Comparison of ENCODE assay signal across 26 cellular contexts in genomic region chr3:172402892-172403643, GRCh38. TPM values are rescaled to one million over a fixed set of nuclear protein-coding genes. Genes with fewer than 3 reads are reported as not detected.
DNase-seq lines count a peak whose midpoint lies in the region; ATAC-seq, FAIRE-seq and TF ChIP-seq lines count a peak whose summit lies in the region.
"Had no signal": no experiment of that assay in that cellular context is flagged by ENCODE, and none has a peak within 500 bp of the region (broad histone marks: within the 10 kb centered on the region; RNA-seq: fewer than 3 reads in every experiment).

No MANE protein-coding gene starts in this region.

- H3K79me2 ChIP-seq in K562 (ENCODE audit: control insufficient read depth, insufficient read depth, low read length): no peaks in the 10 kb centered on the region

- CTCF ChIA-PET in K562 (lab: Yijun Ruan, JAX; ENCODE audit: low intra/inter-chr PET ratio): no interaction called here
- CTCF ChIA-PET in activated CD4-positive, alpha-beta memory T cell treated with anti-CD3 and anti-CD28 coated beads for 36 hours (lab: Charles Lee): no interaction called here

- H3K9me3 ChIP-seq in K562 (replicated peaks; ENCODE audit: control insufficient read depth, insufficient read depth, low read depth, low read length): no peaks in the 10 kb centered on the region
- H3K9me3 ChIP-seq: BE2C, BLaER1 had no signal

- intact Hi-C loops in natural killer cell (cut with micrococcal nuclease): no loop called here
- intact Hi-C loops in K562 (cut with micrococcal nuclease): no loop called here
- intact Hi-C loops in activated CD4-positive, alpha-beta memory T cell treated with anti-CD3 and anti-CD28 coated beads for 36 hours (cut with micrococcal nuclease): no loop called here

- H3K4me1 ChIP-seq in K562 (replicated peaks in 1 of 2; ENCODE audit: control insufficient read depth in 2 of 2, insufficient read depth in 2 of 2, low read length in 2 of 2): no peaks in the 10 kb centered on the region
- H3K4me1 ChIP-seq: BE2C, BLaER1 had no signal

- H3K36me3 ChIP-seq in K562 (ENCODE audit: control insufficient read depth, insufficient read depth, low read length): no peaks in the 10 kb centered on the region
- H3K36me3 ChIP-seq: BE2C had no signal

- TF ChIP-seq EP300 in K562 (IDR thresholded peaks at IDR 0.05; ENCODE audit: low read length): no peak

- no peak overlapping the region for H2AFZ ChIP-seq in K562 (ENCODE audit: low read depth, low read length)

- H3K9me1 ChIP-seq in K562 (ENCODE audit: control insufficient read depth, insufficient read depth, low read length): no peaks in the 10 kb centered on the region

- FAIRE-seq in K562 (lab: Jason Lieb, UNC): no peak
- FAIRE-seq: A204.1, D721Med, G401.6, GM12891, GM19239 had no signal

- BruUV-seq in K562 (replicated peaks; lab: Mats Ljungman, UMichigan): TSS peak; percentile 5

- no peak for TF ChIP-seq CTCF in natural killer cell (IDR thresholded peaks at IDR 0.05)
- TF ChIP-seq CTCF in HFFc6 (IDR thresholded peaks at IDR 0.05): no peak
- TF ChIP-seq CTCF in K562 (IDR thresholded peaks at IDR 0.05 in 2 of 3, conservative IDR thresholded peaks at IDR 0.05 in 1 of 3; ENCODE audit: insufficient read depth in 2 of 3, low read depth in 1 of 3, low read length in 3 of 3): no peak

- H3K9ac ChIP-seq in K562 (ENCODE audit: insufficient read depth in 1 of 2, low read depth in 2 of 2, low read length in 2 of 2): no peak overlapping the region
- H3K9ac ChIP-seq: BLaER1 had no signal

- H3K27me3 ChIP-seq in K562 (ENCODE audit: control insufficient read depth in 2 of 2, insufficient read depth in 2 of 2, low read length in 2 of 2): no peaks in the 10 kb centered on the region
- H3K27me3 ChIP-seq: BE2C, BLaER1 had no signal

- H3K9me3 Mint-ChIP-seq in natural killer cell (no peaks in the 10 kb centered on the region), HFFc6 (no peaks in the 10 kb centered on the region)
- peaks cover 3% of the 10 kb centered on the region for H3K9me3 Mint-ChIP-seq in natural killer cell treated with Interleukin-12 subunit alpha and Interleukin-12 subunit beta and Interleukin-15 and Interleukin-18, amount 100 ng/mL, for 72 hours
- H3K9me3 Mint-ChIP-seq in activated CD4-positive, alpha-beta memory T cell treated with anti-CD3 and anti-CD28 coated beads for 36 hours: no peaks in the 10 kb centered on the region

- TF ChIP-seq POLR2A in K562 (conservative IDR thresholded peaks at IDR 0.05): no peak

- no peaks in the 10 kb centered on the region for H4K20me1 ChIP-seq in K562 (replicated peaks; ENCODE audit: control insufficient read depth, insufficient read depth, low read length)
- H4K20me1 ChIP-seq: BLaER1 had no signal

- H3K27me3 Mint-ChIP-seq in natural killer cell (ENCODE audit: low read depth in 2 of 2) (no peaks in the 10 kb centered on the region), HFFc6 (ENCODE audit: insufficient read depth) (peaks cover 11% of the 10 kb centered on the region)
- no peaks in the 10 kb centered on the region for H3K27me3 Mint-ChIP-seq in natural killer cell treated with Interleukin-12 subunit alpha and Interleukin-12 subunit beta and Interleukin-15 and Interleukin-18, amount 100 ng/mL, for 72 hours
- H3K27me3 Mint-ChIP-seq in activated CD4-positive, alpha-beta memory T cell treated with anti-CD3 and anti-CD28 coated beads for 36 hours: no peaks in the 10 kb centered on the region
- H3K27me3 Mint-ChIP-seq: CD4-positive, alpha-beta memory T cell; CD4-positive, CD25-positive, alpha-beta regulatory T cell had no signal

- DNase-seq in natural killer cell (no peak), HFFc6 (no peak), K562 (ENCODE audit: extremely low read depth in 1 of 4, low spot score in 3 of 4) (no peak), ureter (ENCODE audit: low spot score) (no peak)
- no peak for DNase-seq in natural killer cell treated with Interleukin-12 subunit alpha and Interleukin-12 subunit beta and Interleukin-15 and Interleukin-18, amount 100 ng/mL, for 72 hours (ENCODE audit: low spot score)
- DNase-seq in activated CD4-positive, alpha-beta memory T cell treated with anti-CD3 and anti-CD28 coated beads for 36 hours: no peak
- DNase-seq: 8988T; ACHN; BE2C; C1 segment of cervical spinal cord; CD4-positive, alpha-beta memory T cell; CD4-positive, CD25-positive, alpha-beta regulatory T cell; CD8-positive, alpha-beta memory T cell; COR-L47; DMS79 treated with DMSO at 0.1 percent for 48 hours; GF-D8 had no signal

- TF ChIP-seq RAD21 in K562 (CRISPR knock-in tag; conservative IDR thresholded peaks at IDR 0.05 in 1 of 2, IDR thresholded peaks at IDR 0.05 in 1 of 2): no peak

- no peak overlapping the region for H3K4me3 ChIP-seq in K562
- H3K4me3 ChIP-seq: BLaER1 had no signal

- H3K36me3 Mint-ChIP-seq in natural killer cell: peaks cover 17% of the 10 kb centered on the region
- peaks cover 15% of the 10 kb centered on the region for H3K36me3 Mint-ChIP-seq in natural killer cell treated with Interleukin-12 subunit alpha and Interleukin-12 subunit beta and Interleukin-15 and Interleukin-18, amount 100 ng/mL, for 72 hours
- H3K36me3 Mint-ChIP-seq in HFFc6 (ENCODE audit: low read depth): peaks cover 31% of the 10 kb centered on the region
- peaks cover 15% of the 10 kb centered on the region for H3K36me3 Mint-ChIP-seq in activated CD4-positive, alpha-beta memory T cell treated with anti-CD3 and anti-CD28 coated beads for 36 hours

- H3K27ac ChIP-seq in K562 (ENCODE audit: extremely low read depth, low read depth, low read length): no peak overlapping the region
- H3K27ac ChIP-seq: BLaER1 had no signal

- H3K4me1 Mint-ChIP-seq in natural killer cell (peaks cover 4 to 6% of the 10 kb centered on the region in 2 donors), HFFc6 (ENCODE audit: low read depth) (no peaks in the 10 kb centered on the region)
- H3K4me1 Mint-ChIP-seq in natural killer cell treated with Interleukin-12 subunit alpha and Interleukin-12 subunit beta and Interleukin-15 and Interleukin-18, amount 100 ng/mL, for 72 hours (ENCODE audit: low read depth in 2 of 2): peaks cover 0 to 10% of the 10 kb centered on the region in 2 donors
- H3K4me1 Mint-ChIP-seq in activated CD4-positive, alpha-beta memory T cell treated with anti-CD3 and anti-CD28 coated beads for 36 hours (ENCODE audit: low read depth): no peaks in the 10 kb centered on the region
- H3K4me1 Mint-ChIP-seq: CD14-positive monocyte; CD4-positive, alpha-beta memory T cell; CD4-positive, CD25-positive, alpha-beta regulatory T cell had no signal

- ATAC-seq in natural killer cell: no peak
- ATAC-seq in natural killer cell treated with Interleukin-12 subunit alpha and Interleukin-12 subunit beta and Interleukin-15 and Interleukin-18, amount 100 ng/mL, for 72 hours: no peak
- ATAC-seq in K562: no peak
- ATAC-seq in HG03378 (IDR thresholded peaks at IDR 0.05; ENCODE audit: unreplicated experiment): no peak

- in situ Hi-C loops in K562 (cut with MboI): no loop called here

- H3K27ac Mint-ChIP-seq in natural killer cell (peak overlapping the region; percentile 35 to 36), HFFc6 (peak overlapping the region; percentile 7; the same call in 1 of the 2 replicates)
- H3K27ac Mint-ChIP-seq in natural killer cell treated with Interleukin-12 subunit alpha and Interleukin-12 subunit beta and Interleukin-15 and Interleukin-18, amount 100 ng/mL, for 72 hours: peak overlapping the region in 1 of 2 donors; percentile 57
- no peak overlapping the region for H3K27ac Mint-ChIP-seq in activated CD4-positive, alpha-beta memory T cell treated with anti-CD3 and anti-CD28 coated beads for 36 hours
- H3K27ac Mint-ChIP-seq: CD14-positive monocyte; CD4-positive, alpha-beta memory T cell; CD4-positive, CD25-positive, alpha-beta regulatory T cell had no signal

- POLR2A ChIA-PET in K562 (lab: Yijun Ruan, JAX): interaction anchor here (1.9 kb wide), 1 partner anchor 12 kb away, joined by 5 read pairs; no protein-coding TSS in a partner anchor
- POLR2A ChIA-PET in activated CD4-positive, alpha-beta memory T cell treated with anti-CD3 and anti-CD28 coated beads for 36 hours (lab: Charles Lee): no interaction called here

- whole genome bisulfite sequencing in K562 (ENCODE audit: insufficient coverage, low coverage, missing lambda C conversion rate): 81% methylated on average over 8 of the region's 8 CpGs

- H3K4me3 Mint-ChIP-seq in natural killer cell (peak overlapping the region; percentile 17), HFFc6 (no peak overlapping the region)
- H3K4me3 Mint-ChIP-seq in natural killer cell treated with Interleukin-12 subunit alpha and Interleukin-12 subunit beta and Interleukin-15 and Interleukin-18, amount 100 ng/mL, for 72 hours: no peak overlapping the region
- no peak overlapping the region for H3K4me3 Mint-ChIP-seq in activated CD4-positive, alpha-beta memory T cell treated with anti-CD3 and anti-CD28 coated beads for 36 hours
- H3K4me3 Mint-ChIP-seq: CD14-positive monocyte; CD4-positive, alpha-beta memory T cell; CD4-positive, CD25-positive, alpha-beta regulatory T cell; CD8-positive, alpha-beta memory T cell had no signal

- H3K4me2 ChIP-seq in K562 (ENCODE audit: insufficient read depth, low read length): no peak overlapping the region
- H3K4me2 ChIP-seq: BLaER1 had no signal

TF ChIP-seq in K562, 482 proteins besides CTCF, POLR2A, EP300 and RAD21 (continues in another document):
- no peak for TF ChIP-seq ZNF586 (CRISPR knock-in tag; conservative IDR thresholded peaks at IDR 0.05)

RNA-seq across cellular contexts. Expression of gene GHSR, which starts 45.2 kb away (rescaled TPM):
- total RNA-seq in natural killer cell (1 to 10 TPM in 1 of 3 donors, under 1 TPM in 2; 0.38 to 1.3 (median 0.63) TPM), K562 (2014; rRNA removed) (not detected in 2 replicates), K562 (2014; rRNA removed; fragmentation: Illumina TruSeq; extraction: Trizol) (not detected in 2 replicates), K562 (2015; rRNA removed; fragmentation: Illumina TruSeq; extraction: Trizol) (not detected in 2 replicates), K562 (2021) (not detected in 2 replicates), ureter (not detected)
- total RNA-seq in natural killer cell treated with Interleukin-12 subunit alpha and Interleukin-12 subunit beta and Interleukin-15 and Interleukin-18, amount 100 ng/mL, for 72 hours: not detected
- total RNA-seq in HFFc6 (2021; fragmentation: NEBNext Ultra II Directional; extraction: Animal tissue kit (Norgen Biotek cat#: 25700)): not detected
- not detected in 2 replicates for total RNA-seq in K562 (2011; cell fraction: chromatin; rRNA removed; ENCODE audit: low replicate concordance)
- total RNA-seq in K562 (2011; cell fraction: nucleolus; rRNA removed): not detected in 2 replicates
- total RNA-seq in K562 (2011; cell fraction: nucleoplasm; rRNA removed): not detected in 2 replicates
- polyA plus RNA-seq in K562 (2011; rRNA removed) (not detected in 2 replicates), K562 (2014; fragmentation: Illumina TruSeq; extraction: Trizol) (not detected in 2 replicates), K562 (2014; fragmentation: Nextera tagmentation; extraction: Ambion mirVana) (not detected), K562 (2014; rRNA removed) (not detected in 2 replicates)
- not detected in 2 replicates for polyA plus RNA-seq in K562 (2011; cell fraction: cytosol; rRNA removed)
- polyA plus RNA-seq in K562 (2011; cell fraction: nucleus; rRNA removed): not detected in 2 replicates
- polyA plus RNA-seq in K562 (2012): not detected in 2 replicates
- polyA minus RNA-seq in K562 (2011; rRNA and poly(A)+ RNA removed): not detected in 2 replicates
- not detected in 2 replicates for polyA minus RNA-seq in K562 (2011; cell fraction: cytosol; rRNA and poly(A)+ RNA removed)
- polyA minus RNA-seq in K562 (2011; cell fraction: nucleus; rRNA and poly(A)+ RNA removed): not detected in 2 replicates
- not detected for total RNA-seq in activated CD4-positive, alpha-beta memory T cell treated with anti-CD3 and anti-CD28 coated beads for 36 hours
- total RNA-seq: A673; CD4-positive, alpha-beta memory T cell; CD4-positive, CD25-positive, alpha-beta regulatory T cell; CD8-positive, alpha-beta memory T cell had no signal
- polyA plus RNA-seq: AG04450; CD14-positive monocyte; CD4-positive, alpha-beta memory T cell; CD4-positive, CD25-positive, alpha-beta regulatory T cell; CD8-positive, alpha-beta memory T cell had no signal
